In the genomic region with DNA sequence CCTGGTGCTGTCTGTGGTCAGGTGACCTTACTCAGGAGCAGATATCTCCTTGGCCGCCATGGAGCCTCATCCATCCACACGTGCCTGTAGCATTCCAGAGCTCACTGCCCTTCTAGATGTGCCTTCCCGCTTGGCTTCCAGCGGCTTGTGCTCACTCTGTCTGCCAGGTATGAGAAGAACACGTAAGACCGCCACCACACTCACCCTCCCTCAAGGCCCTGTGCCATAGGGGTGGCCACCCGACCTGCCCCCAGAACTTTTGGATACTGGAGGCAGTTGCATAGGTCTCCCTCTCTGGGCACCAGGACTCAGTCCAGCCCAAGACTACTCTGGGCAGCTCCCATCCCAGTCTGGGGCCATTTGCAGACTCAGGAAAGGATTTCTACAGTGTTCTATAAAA, we compare ENCODE assay signal across 1 cellular context.
TF ChIP-seq lines count a peak whose summit lies in the region.

No MANE protein-coding gene starts in this region.

TF ChIP-seq in A549, 52 proteins besides CTCF, POLR2A, EP300 and RAD21 (continued from another document):
- TF ChIP-seq, protein P1, sequence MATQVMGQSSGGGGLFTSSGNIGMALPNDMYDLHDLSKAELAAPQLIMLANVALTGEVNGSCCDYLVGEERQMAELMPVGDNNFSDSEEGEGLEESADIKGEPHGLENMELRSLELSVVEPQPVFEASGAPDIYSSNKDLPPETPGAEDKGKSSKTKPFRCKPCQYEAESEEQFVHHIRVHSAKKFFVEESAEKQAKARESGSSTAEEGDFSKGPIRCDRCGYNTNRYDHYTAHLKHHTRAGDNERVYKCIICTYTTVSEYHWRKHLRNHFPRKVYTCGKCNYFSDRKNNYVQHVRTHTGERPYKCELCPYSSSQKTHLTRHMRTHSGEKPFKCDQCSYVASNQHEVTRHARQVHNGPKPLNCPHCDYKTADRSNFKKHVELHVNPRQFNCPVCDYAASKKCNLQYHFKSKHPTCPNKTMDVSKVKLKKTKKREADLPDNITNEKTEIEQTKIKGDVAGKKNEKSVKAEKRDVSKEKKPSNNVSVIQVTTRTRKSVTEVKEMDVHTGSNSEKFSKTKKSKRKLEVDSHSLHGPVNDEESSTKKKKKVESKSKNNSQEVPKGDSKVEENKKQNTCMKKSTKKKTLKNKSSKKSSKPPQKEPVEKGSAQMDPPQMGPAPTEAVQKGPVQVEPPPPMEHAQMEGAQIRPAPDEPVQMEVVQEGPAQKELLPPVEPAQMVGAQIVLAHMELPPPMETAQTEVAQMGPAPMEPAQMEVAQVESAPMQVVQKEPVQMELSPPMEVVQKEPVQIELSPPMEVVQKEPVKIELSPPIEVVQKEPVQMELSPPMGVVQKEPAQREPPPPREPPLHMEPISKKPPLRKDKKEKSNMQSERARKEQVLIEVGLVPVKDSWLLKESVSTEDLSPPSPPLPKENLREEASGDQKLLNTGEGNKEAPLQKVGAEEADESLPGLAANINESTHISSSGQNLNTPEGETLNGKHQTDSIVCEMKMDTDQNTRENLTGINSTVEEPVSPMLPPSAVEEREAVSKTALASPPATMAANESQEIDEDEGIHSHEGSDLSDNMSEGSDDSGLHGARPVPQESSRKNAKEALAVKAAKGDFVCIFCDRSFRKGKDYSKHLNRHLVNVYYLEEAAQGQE (IDR thresholded peaks at IDR 0.05) = no peak
- TF ChIP-seq KDM1A (IDR thresholded peaks at IDR 0.05; ENCODE audit: low read depth) (no peak), NR3C1 (IDR thresholded peaks at IDR 0.05) (no peak), RCOR1 (IDR thresholded peaks at IDR 0.05; ENCODE audit: low read depth, low read length) (no peak), SMC3 (IDR thresholded peaks at IDR 0.05) (no peak), MAFK (IDR thresholded peaks at IDR 0.05; ENCODE audit: partially characterized antibody) (no peak), EHF (CRISPR knock-in tag; IDR thresholded peaks at IDR 0.05) (no peak), BHLHE40 (IDR thresholded peaks at IDR 0.05; ENCODE audit: low read depth, low read length) (no peak), HEYL (CRISPR knock-in tag; IDR thresholded peaks at IDR 0.05) (no peak), ZC3H11A (IDR thresholded peaks at IDR 0.05) (no peak)
- TF ChIP-seq, protein P2, sequence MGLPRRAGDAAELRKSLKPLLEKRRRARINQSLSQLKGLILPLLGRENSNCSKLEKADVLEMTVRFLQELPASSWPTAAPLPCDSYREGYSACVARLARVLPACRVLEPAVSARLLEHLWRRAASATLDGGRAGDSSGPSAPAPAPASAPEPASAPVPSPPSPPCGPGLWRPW (IDR thresholded peaks at IDR 0.05) = no peak
- TF ChIP-seq, protein P3, sequence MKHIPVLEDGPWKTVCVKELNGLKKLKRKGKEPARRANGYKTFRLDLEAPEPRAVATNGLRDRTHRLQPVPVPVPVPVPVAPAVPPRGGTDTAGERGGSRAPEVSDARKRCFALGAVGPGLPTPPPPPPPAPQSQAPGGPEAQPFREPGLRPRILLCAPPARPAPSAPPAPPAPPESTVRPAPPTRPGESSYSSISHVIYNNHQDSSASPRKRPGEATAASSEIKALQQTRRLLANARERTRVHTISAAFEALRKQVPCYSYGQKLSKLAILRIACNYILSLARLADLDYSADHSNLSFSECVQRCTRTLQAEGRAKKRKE (CRISPR knock-in tag; IDR thresholded peaks at IDR 0.05; ENCODE audit: low read depth) = no peak
